7 cellular contexts compared by ENCODE assay signal in genomic region chr14:31419179-31420012, GRCh38. TPM values are rescaled to one million over a fixed set of nuclear protein-coding genes. Genes with fewer than 3 reads are reported as not detected.
A peak's percentile ranks its signal among the peaks of the same experiment; 100 is the strongest.
DNase-seq lines count a peak whose midpoint lies in the region; ATAC-seq, FAIRE-seq and TF ChIP-seq lines count a peak whose summit lies in the region.

No MANE protein-coding gene starts in this region.

- peaks cover 11% of the 10 kb centered on the region for H3K4me1 Mint-ChIP-seq in GM23338

- H3K9me3 ChIP-seq in OCI-LY7 (ENCODE audit: low read length), result no peaks in the 10 kb centered on the region
- H3K9me3 ChIP-seq in endothelial cell of umbilical vein (replicated peaks; ENCODE audit: control insufficient read depth, insufficient read depth, low read length), result no peaks in the 10 kb centered on the region
- H3K9me3 ChIP-seq in neuronal stem cell (replicated peaks in 1 of 2; ENCODE audit: control insufficient read depth in 2 of 2, insufficient read depth in 1 of 2, low read depth in 1 of 2, low read length in 2 of 2), result no peaks in the 10 kb centered on the region

- no peaks in the 10 kb centered on the region for H3F3A ChIP-seq in GM23338 (replicated peaks; ENCODE audit: low read depth)

- no peak for ATAC-seq in GM23338
- ATAC-seq in HG02970 (IDR thresholded peaks at IDR 0.05; ENCODE audit: low FRiP score, unreplicated experiment), result no peak

- H3K27ac Mint-ChIP-seq in GM23338, result no peak overlapping the region

- WGBS in neuronal stem cell (ENCODE audit: extremely low coverage in 2 of 2, insufficient read length in 2 of 2, insufficient replicate concordance in 1 of 2), 2 donors, result no CpG with 5 or more reads among the region's 15 CpGs

- H3K27ac ChIP-seq in GM23338 (ENCODE audit: low read depth) (peak overlapping the region; percentile 17; the same call in 1 of the 2 replicates), OCI-LY7 (ENCODE audit: low read depth, low read length, poor library complexity, severe bottlenecking) (no peak overlapping the region), endothelial cell of umbilical vein (ENCODE audit: insufficient read depth, low read depth, low read length) (peak overlapping the region; percentile 60), neuronal stem cell (replicated peaks; ENCODE audit: low read length) (peak overlapping the region; percentile 87)

- no peaks in the 10 kb centered on the region for H3K79me1 ChIP-seq in neuronal stem cell (ENCODE audit: low read depth, low read length)

- no peak for DNase-seq in GM23338 (ENCODE audit: low spot score)
- DNase-seq in OCI-LY7 (ENCODE audit: low spot score), result no peak
- peak; percentile 61 for DNase-seq in endothelial cell of umbilical vein (ENCODE audit: low read depth, low spot score)
- no peak for DNase-seq in neuronal stem cell (ENCODE audit: low spot score)
- no peak for DNase-seq in GM19238 (ENCODE audit: insufficient read length, low spot score)
- DNase-seq in NK-92 treated with Interleukin-12 subunit alpha and Interleukin-12 subunit beta, amount 100 ng/mL, for 24 hours (lab: John Stamatoyannopoulos, UW), result no peak

- no peak overlapping the region for H2BK12ac ChIP-seq in neuronal stem cell (ENCODE audit: low read length)

- H4K91ac ChIP-seq in neuronal stem cell (ENCODE audit: low read depth, low read length, poor library complexity), result no peak overlapping the region

- H3K27me3 Mint-ChIP-seq in GM23338 (ENCODE audit: insufficient read depth, low read depth, poor library complexity), result peaks cover 2% of the 10 kb centered on the region

- no peak overlapping the region for H4K8ac ChIP-seq in neuronal stem cell (ENCODE audit: low read depth, low read length)

- FAIRE-seq in endothelial cell of umbilical vein (lab: Jason Lieb, UNC), result no peak

- no peaks in the 10 kb centered on the region for H3K36me3 ChIP-seq in GM23338 (ENCODE audit: insufficient read depth)
- H3K36me3 ChIP-seq in OCI-LY7 (ENCODE audit: insufficient read depth, low read length), result no peaks in the 10 kb centered on the region
- no peaks in the 10 kb centered on the region for H3K36me3 ChIP-seq in endothelial cell of umbilical vein (ENCODE audit: control insufficient read depth in 2 of 2, extremely low read depth in 1 of 2, insufficient read depth in 2 of 2, low read length in 2 of 2)
- no peaks in the 10 kb centered on the region for H3K36me3 ChIP-seq in neuronal stem cell (replicated peaks in 1 of 2; ENCODE audit: control insufficient read depth in 2 of 2, insufficient read depth in 2 of 2, low read length in 2 of 2)

- H3K4me2 ChIP-seq in GM23338 (peak overlapping the region; percentile 87), OCI-LY7 (ENCODE audit: low read length) (peak overlapping the region; percentile 81), endothelial cell of umbilical vein (ENCODE audit: insufficient read depth, low read length) (peak overlapping the region; percentile 94), neuronal stem cell (ENCODE audit: insufficient read depth, low read length, poor library complexity, severe bottlenecking) (peak overlapping the region; percentile 59)

- no peaks in the 10 kb centered on the region for H3K27me3 ChIP-seq in GM23338 (ENCODE audit: insufficient read depth)
- no peaks in the 10 kb centered on the region for H3K27me3 ChIP-seq in endothelial cell of umbilical vein (ENCODE audit: control insufficient read depth in 2 of 2, insufficient read depth in 2 of 2, low read length in 2 of 2)
- H3K27me3 ChIP-seq in neuronal stem cell (ENCODE audit: control insufficient read depth in 3 of 3, insufficient read depth in 3 of 3, low read depth in 1 of 3, low read length in 3 of 3), result no peaks in the 10 kb centered on the region

- 0 out of 2 replicates have a peak, but pooled peaks cover 3% of the 10 kb centered on the region for H4K20me1 ChIP-seq in GM23338 (replicated peaks; ENCODE audit: insufficient read depth)
- H4K20me1 ChIP-seq in OCI-LY7 (ENCODE audit: insufficient read depth, low read length), result no peaks in the 10 kb centered on the region
- no peaks in the 10 kb centered on the region for H4K20me1 ChIP-seq in endothelial cell of umbilical vein (replicated peaks; ENCODE audit: control insufficient read depth, extremely low read depth, insufficient read depth, low read length)

- TF ChIP-seq CTCF in GM23338 (conservative IDR thresholded peaks at IDR 0.05; ENCODE audit: low read depth in 2 of 2), result no peak
- no peak for TF ChIP-seq CTCF in OCI-LY7 (conservative IDR thresholded peaks at IDR 0.05; ENCODE audit: low read length)
- no peak for TF ChIP-seq CTCF in endothelial cell of umbilical vein (IDR thresholded peaks at IDR 0.05; ENCODE audit: extremely low read depth in 1 of 2, insufficient read depth in 1 of 2, low read depth in 1 of 2, low read length in 2 of 2)

- H3K79me2 ChIP-seq in GM23338 (replicated peaks; ENCODE audit: insufficient read depth) (peaks cover 48% of the 10 kb centered on the region), OCI-LY7 (ENCODE audit: insufficient read depth, low read depth, low read length) (peaks cover 14% of the 10 kb centered on the region; the same call in 1 of the 2 replicates), endothelial cell of umbilical vein (ENCODE audit: control insufficient read depth, insufficient read depth, low read length) (peaks cover 27% of the 10 kb centered on the region)

- dilution Hi-C loops in endothelial cell of umbilical vein (cut with MboI; ENCODE audit: extremely low pct_ligation_motif_present, low sequenced_read_pairs), result no loop called here

- H2AFZ ChIP-seq in GM23338 (peak overlapping the region; percentile 18), OCI-LY7 (ENCODE audit: low read length) (peak overlapping the region; percentile 73), endothelial cell of umbilical vein (ENCODE audit: low read depth, low read length) (peak overlapping the region; percentile 18), neuronal stem cell (ENCODE audit: low read length) (peak overlapping the region; percentile 98)

- BruUV-seq in OCI-LY7 (replicated peaks; lab: Mats Ljungman, UMichigan) (TSS peak; percentile 61), endothelial cell of umbilical vein (replicated peaks; lab: Mats Ljungman, UMichigan) (TSS peak; percentile 35)

- H3K4me3 Mint-ChIP-seq in GM23338, result peak overlapping the region; percentile 93

- no peak overlapping the region for H3K23ac ChIP-seq in neuronal stem cell (ENCODE audit: low read depth, low read length, poor library complexity)

- no peak overlapping the region for H2BK120ac ChIP-seq in neuronal stem cell (ENCODE audit: low read depth, low read length)

- TF ChIP-seq POLR2A in endothelial cell of umbilical vein (IDR thresholded peaks at IDR 0.05; ENCODE audit: low read depth, low read length), result no peak

- intact Hi-C loops in OCI-LY7 (cut with micrococcal nuclease; ENCODE audit: unreplicated experiment) (loop anchor here (1.0 kb wide), 1 partner anchor 38 kb away; the partner anchor contains the start of gene DTD2), endothelial cell of umbilical vein (cut with micrococcal nuclease) (loop anchor here (1.0 to 2.0 kb wide), 4 partner anchors 38 to 784 kb away; partner anchors contain the start of genes DTD2 and RNU6-8)

- H2BK15ac ChIP-seq in neuronal stem cell (ENCODE audit: low read length), result no peak overlapping the region

- CTCF ChIA-PET in OCI-LY7 (lab: Charles Lee; ENCODE audit: unreplicated experiment) (no interaction called here), endothelial cell of umbilical vein (lab: Charles Lee) (interaction anchor here (1.2 to 2.3 kb wide), 4 partner anchors 18 to 30 kb away, joined by 3 to 15 read pairs (median 8); no protein-coding TSS in a partner anchor)

- H3K4me3 ChIP-seq in GM23338 (peak overlapping the region; percentile 94), OCI-LY7 (ENCODE audit: low read depth, low read length, poor library complexity, severe bottlenecking) (peak overlapping the region; percentile 79), endothelial cell of umbilical vein (replicated peaks in 1 of 3; ENCODE audit: insufficient read depth in 1 of 3, low read depth in 1 of 3, low read length in 3 of 3) (peak overlapping the region; percentile 83 to 86 (median 83)), neuronal stem cell (ENCODE audit: low read length in 2 of 2) (peak overlapping the region; percentile 90 to 92)

- H3K18ac ChIP-seq in neuronal stem cell (ENCODE audit: low read length), result no peak overlapping the region

- no peak overlapping the region for H3K4ac ChIP-seq in neuronal stem cell (ENCODE audit: low read length)

- H3K9me3 Mint-ChIP-seq in GM23338, result no peaks in the 10 kb centered on the region

- H3K9me2 ChIP-seq in GM23338 (ENCODE audit: insufficient read depth) (no peaks in the 10 kb centered on the region), OCI-LY7 (ENCODE audit: insufficient read depth, low read length) (no peaks in the 10 kb centered on the region)

- no peaks in the 10 kb centered on the region for H3K9me1 ChIP-seq in endothelial cell of umbilical vein (replicated peaks; ENCODE audit: control insufficient read depth, extremely low read depth, insufficient read depth, low read length)

- H3K36me3 Mint-ChIP-seq in GM23338 (ENCODE audit: low read depth), result no peaks in the 10 kb centered on the region

- H3K4me1 ChIP-seq in GM23338 (ENCODE audit: insufficient read depth) (0 out of 2 replicates have a peak, but pooled peaks cover 14% of the 10 kb centered on the region), OCI-LY7 (ENCODE audit: insufficient read depth, low read length, poor library complexity, severe bottlenecking) (peaks cover 16% of the 10 kb centered on the region), endothelial cell of umbilical vein (ENCODE audit: control insufficient read depth, extremely low read depth, insufficient read depth, low read length) (peaks cover 17% of the 10 kb centered on the region), neuronal stem cell (ENCODE audit: control insufficient read depth in 2 of 2, insufficient read depth in 1 of 2, low read depth in 1 of 2, low read length in 2 of 2) (peaks cover 0 to 2% of the 10 kb centered on the region in 2 donors)

- POLR2A ChIA-PET in OCI-LY7 (lab: Charles Lee), result interaction anchor here (0.7 to 2.4 kb wide), 7 partner anchors 9 to 802 kb away, joined by 3 to 19 read pairs (median 3); partner anchors contain the start of genes DTD2 and STRN3
- POLR2A ChIA-PET in endothelial cell of umbilical vein (lab: Charles Lee), result interaction anchor here (0.6 to 1.7 kb wide), 5 partner anchors 8 to 43 kb away, joined by 3 to 15 read pairs (median 3); partner anchors contain the start of gene DTD2

- H2BK5ac ChIP-seq in neuronal stem cell (ENCODE audit: low read length), result no peak overlapping the region

- H3K9ac ChIP-seq in endothelial cell of umbilical vein (replicated peaks; ENCODE audit: extremely low read depth, insufficient read depth, low read length), result peak overlapping the region; percentile 90
- no peak overlapping the region for H3K9ac ChIP-seq in neuronal stem cell (ENCODE audit: low read depth, low read length, poor library complexity)

- no peak overlapping the region for H2AK5ac ChIP-seq in neuronal stem cell (ENCODE audit: low read depth, low read length)

- no peak overlapping the region for H3K14ac ChIP-seq in neuronal stem cell (ENCODE audit: low read length)

RNA-seq across cellular contexts. Expression of gene HEATR5A, which starts 1.0 kb away (rescaled TPM):
- 21.6 and 25.8 TPM in 2 replicates for total RNA-seq in GM23338 (2014; rRNA removed; shearing (Covaris generic))
- polyA plus RNA-seq in GM23338 (2016; fragmentation: Nextera tagmentation; extraction: Ambion mirVana) (32.5 and 39.9 TPM in 2 replicates), endothelial cell of umbilical vein (9.8 and 12.6 TPM in 2 replicates)
- 12.0 and 13.7 TPM in 2 replicates for total RNA-seq in OCI-LY7 (2014; rRNA removed; shearing (Covaris generic))
- total RNA-seq in OCI-LY7 (2022) (16.2 and 20.3 TPM in 2 replicates), endothelial cell of umbilical vein (37.0 and 45.3 TPM in 2 replicates)
- 10.6 and 13.0 TPM in 2 replicates for polyA plus RNA-seq in endothelial cell of umbilical vein (2011; cell fraction: cytosol; rRNA removed)
- 18.3 and 19.8 TPM in 2 replicates for polyA plus RNA-seq in endothelial cell of umbilical vein (2011; cell fraction: nucleus; rRNA removed)
- polyA plus RNA-seq in endothelial cell of umbilical vein (2012), result 21.9 and 29.4 TPM in 2 replicates
- polyA minus RNA-seq in endothelial cell of umbilical vein, result 64.2 and 68.6 TPM in 2 replicates
- 58.9 TPM for polyA minus RNA-seq in endothelial cell of umbilical vein (2011; cell fraction: cytosol; rRNA and poly(A)+ RNA removed)
- 35.2 and 50.3 TPM in 2 replicates for polyA minus RNA-seq in endothelial cell of umbilical vein (2011; cell fraction: nucleus; rRNA and poly(A)+ RNA removed)
- 15.9 TPM for polyA plus RNA-seq in neuronal stem cell (2013, experiment 1 of 2)
- polyA plus RNA-seq in neuronal stem cell (2013, experiment 2 of 2), result 15.6 TPM

RNA-seq across cellular contexts. Expression of gene DTD2, which starts 37.9 kb away (rescaled TPM):
- total RNA-seq in GM23338 (2014; rRNA removed; shearing (Covaris generic)), result 37.5 and 39.0 TPM in 2 replicates
- 6.3 and 8.6 TPM in 2 replicates for polyA plus RNA-seq in GM23338 (2016; fragmentation: Nextera tagmentation; extraction: Ambion mirVana)
- 48.9 and 61.4 TPM in 2 replicates for total RNA-seq in OCI-LY7 (2014; rRNA removed; shearing (Covaris generic))
- total RNA-seq in OCI-LY7 (2022), result 29.2 and 32.6 TPM in 2 replicates
- total RNA-seq in endothelial cell of umbilical vein, result 10.8 and 14.4 TPM in 2 replicates
- polyA plus RNA-seq in endothelial cell of umbilical vein, result 9.2 and 10.1 TPM in 2 replicates
- 10.4 and 10.7 TPM in 2 replicates for polyA plus RNA-seq in endothelial cell of umbilical vein (2011; cell fraction: cytosol; rRNA removed)
- 4.4 and 7.0 TPM in 2 replicates for polyA plus RNA-seq in endothelial cell of umbilical vein (2011; cell fraction: nucleus; rRNA removed)
- polyA plus RNA-seq in endothelial cell of umbilical vein (2012), result 6.1 and 10.7 TPM in 2 replicates
- polyA minus RNA-seq in endothelial cell of umbilical vein, result 6.5 and 8.6 TPM in 2 replicates
- 13.0 TPM for polyA minus RNA-seq in endothelial cell of umbilical vein (2011; cell fraction: cytosol; rRNA and poly(A)+ RNA removed)
- 4.0 and 4.4 TPM in 2 replicates for polyA minus RNA-seq in endothelial cell of umbilical vein (2011; cell fraction: nucleus; rRNA and poly(A)+ RNA removed)
- polyA plus RNA-seq in neuronal stem cell (2013, experiment 1 of 2), result 7.0 TPM
- polyA plus RNA-seq in neuronal stem cell (2013, experiment 2 of 2), result 6.9 TPM

Comparison
In these comparisons a context has a peak if more than half of its experiments do, and no peak if none do; other contexts are left out.
1. H2AFZ ChIP-seq: peak in every context shown above with its lines; median percentile 98 in neuronal stem cell; 73 in OCI-LY7; 18 in GM23338; 18 in endothelial cell of umbilical vein.